ENCODE assay signal across 1 cellular context in the genomic region with DNA sequence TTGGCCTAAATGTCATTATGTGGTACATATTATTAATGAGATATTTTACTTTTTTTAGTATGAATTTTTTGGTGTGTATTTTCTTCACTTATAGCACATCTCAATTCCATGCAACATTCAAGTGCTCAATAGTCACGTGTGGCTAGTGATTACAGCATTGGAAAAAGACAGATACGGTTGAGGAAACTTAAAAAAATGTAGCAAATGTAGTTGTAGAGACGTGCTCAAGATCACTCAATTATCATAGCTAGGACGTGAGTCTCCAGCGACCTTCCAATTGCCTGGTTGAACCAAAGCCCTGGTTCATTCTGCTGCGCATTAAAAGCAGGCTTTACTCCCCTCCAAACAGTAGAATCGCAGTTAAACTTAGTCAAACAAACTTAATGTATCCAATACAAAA.
TF ChIP-seq lines count a peak whose summit lies in the region.

No MANE protein-coding gene starts in this region.

TF ChIP-seq in GM23338, 12 proteins besides CTCF, POLR2A, EP300 and RAD21:
- TF ChIP-seq ZNF331 (CRISPR knock-in tag; IDR thresholded peaks at IDR 0.05; ENCODE audit: low read depth): no peak
- TF ChIP-seq JUNB (IDR thresholded peaks at IDR 0.05; ENCODE audit: unreplicated experiment): no peak
- TF ChIP-seq, protein P1, sequence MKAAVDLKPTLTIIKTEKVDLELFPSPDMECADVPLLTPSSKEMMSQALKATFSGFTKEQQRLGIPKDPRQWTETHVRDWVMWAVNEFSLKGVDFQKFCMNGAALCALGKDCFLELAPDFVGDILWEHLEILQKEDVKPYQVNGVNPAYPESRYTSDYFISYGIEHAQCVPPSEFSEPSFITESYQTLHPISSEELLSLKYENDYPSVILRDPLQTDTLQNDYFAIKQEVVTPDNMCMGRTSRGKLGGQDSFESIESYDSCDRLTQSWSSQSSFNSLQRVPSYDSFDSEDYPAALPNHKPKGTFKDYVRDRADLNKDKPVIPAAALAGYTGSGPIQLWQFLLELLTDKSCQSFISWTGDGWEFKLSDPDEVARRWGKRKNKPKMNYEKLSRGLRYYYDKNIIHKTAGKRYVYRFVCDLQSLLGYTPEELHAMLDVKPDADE (IDR thresholded peaks at IDR 0.05): no peak
- TF ChIP-seq, protein P2, sequence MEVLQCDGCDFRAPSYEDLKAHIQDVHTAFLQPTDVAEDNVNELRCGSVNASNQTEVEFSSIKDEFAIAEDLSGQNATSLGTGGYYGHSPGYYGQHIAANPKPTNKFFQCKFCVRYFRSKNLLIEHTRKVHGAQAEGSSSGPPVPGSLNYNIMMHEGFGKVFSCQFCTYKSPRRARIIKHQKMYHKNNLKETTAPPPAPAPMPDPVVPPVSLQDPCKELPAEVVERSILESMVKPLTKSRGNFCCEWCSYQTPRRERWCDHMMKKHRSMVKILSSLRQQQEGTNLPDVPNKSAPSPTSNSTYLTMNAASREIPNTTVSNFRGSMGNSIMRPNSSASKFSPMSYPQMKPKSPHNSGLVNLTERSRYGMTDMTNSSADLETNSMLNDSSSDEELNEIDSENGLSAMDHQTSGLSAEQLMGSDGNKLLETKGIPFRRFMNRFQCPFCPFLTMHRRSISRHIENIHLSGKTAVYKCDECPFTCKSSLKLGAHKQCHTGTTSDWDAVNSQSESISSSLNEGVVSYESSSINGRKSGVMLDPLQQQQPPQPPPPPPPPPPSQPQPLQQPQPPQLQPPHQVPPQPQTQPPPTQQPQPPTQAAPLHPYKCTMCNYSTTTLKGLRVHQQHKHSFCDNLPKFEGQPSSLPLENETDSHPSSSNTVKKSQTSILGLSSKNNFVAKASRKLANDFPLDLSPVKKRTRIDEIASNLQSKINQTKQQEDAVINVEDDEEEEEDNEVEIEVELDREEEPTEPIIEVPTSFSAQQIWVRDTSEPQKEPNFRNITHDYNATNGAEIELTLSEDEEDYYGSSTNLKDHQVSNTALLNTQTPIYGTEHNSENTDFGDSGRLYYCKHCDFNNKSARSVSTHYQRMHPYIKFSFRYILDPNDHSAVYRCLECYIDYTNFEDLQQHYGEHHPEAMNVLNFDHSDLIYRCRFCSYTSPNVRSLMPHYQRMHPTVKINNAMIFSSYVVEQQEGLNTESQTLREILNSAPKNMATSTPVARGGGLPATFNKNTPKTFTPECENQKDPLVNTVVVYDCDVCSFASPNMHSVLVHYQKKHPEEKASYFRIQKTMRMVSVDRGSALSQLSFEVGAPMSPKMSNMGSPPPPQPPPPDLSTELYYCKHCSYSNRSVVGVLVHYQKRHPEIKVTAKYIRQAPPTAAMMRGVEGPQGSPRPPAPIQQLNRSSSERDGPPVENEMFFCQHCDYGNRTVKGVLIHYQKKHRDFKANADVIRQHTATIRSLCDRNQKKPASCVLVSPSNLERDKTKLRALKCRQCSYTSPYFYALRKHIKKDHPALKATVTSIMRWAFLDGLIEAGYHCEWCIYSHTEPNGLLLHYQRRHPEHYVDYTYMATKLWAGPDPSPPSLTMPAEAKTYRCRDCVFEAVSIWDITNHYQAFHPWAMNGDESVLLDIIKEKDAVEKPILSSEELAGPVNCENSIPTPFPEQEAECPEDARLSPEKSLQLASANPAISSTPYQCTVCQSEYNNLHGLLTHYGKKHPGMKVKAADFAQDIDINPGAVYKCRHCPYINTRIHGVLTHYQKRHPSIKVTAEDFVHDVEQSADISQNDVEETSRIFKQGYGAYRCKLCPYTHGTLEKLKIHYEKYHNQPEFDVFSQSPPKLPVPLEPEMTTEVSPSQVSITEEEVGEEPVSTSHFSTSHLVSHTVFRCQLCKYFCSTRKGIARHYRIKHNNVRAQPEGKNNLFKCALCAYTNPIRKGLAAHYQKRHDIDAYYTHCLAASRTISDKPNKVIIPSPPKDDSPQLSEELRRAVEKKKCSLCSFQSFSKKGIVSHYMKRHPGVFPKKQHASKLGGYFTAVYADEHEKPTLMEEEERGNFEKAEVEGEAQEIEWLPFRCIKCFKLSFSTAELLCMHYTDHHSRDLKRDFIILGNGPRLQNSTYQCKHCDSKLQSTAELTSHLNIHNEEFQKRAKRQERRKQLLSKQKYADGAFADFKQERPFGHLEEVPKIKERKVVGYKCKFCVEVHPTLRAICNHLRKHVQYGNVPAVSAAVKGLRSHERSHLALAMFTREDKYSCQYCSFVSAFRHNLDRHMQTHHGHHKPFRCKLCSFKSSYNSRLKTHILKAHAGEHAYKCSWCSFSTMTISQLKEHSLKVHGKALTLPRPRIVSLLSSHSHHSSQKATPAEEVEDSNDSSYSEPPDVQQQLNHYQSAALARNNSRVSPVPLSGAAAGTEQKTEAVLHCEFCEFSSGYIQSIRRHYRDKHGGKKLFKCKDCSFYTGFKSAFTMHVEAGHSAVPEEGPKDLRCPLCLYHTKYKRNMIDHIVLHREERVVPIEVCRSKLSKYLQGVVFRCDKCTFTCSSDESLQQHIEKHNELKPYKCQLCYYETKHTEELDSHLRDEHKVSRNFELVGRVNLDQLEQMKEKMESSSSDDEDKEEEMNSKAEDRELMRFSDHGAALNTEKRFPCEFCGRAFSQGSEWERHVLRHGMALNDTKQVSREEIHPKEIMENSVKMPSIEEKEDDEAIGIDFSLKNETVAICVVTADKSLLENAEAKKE (CRISPR knock-in tag; IDR thresholded peaks at IDR 0.05): no peak
- TF ChIP-seq POLR2AphosphoS5 (IDR thresholded peaks at IDR 0.05; ENCODE audit: low read depth): no peak
- no peak for TF ChIP-seq ZNF114 (CRISPR knock-in tag; IDR thresholded peaks at IDR 0.05)
- no peak for TF ChIP-seq EZH2 (IDR thresholded peaks at IDR 0.05; ENCODE audit: low read depth, unreplicated experiment)
- TF ChIP-seq STAT1 (IDR thresholded peaks at IDR 0.05; ENCODE audit: unreplicated experiment): no peak
- TF ChIP-seq, protein P3, sequence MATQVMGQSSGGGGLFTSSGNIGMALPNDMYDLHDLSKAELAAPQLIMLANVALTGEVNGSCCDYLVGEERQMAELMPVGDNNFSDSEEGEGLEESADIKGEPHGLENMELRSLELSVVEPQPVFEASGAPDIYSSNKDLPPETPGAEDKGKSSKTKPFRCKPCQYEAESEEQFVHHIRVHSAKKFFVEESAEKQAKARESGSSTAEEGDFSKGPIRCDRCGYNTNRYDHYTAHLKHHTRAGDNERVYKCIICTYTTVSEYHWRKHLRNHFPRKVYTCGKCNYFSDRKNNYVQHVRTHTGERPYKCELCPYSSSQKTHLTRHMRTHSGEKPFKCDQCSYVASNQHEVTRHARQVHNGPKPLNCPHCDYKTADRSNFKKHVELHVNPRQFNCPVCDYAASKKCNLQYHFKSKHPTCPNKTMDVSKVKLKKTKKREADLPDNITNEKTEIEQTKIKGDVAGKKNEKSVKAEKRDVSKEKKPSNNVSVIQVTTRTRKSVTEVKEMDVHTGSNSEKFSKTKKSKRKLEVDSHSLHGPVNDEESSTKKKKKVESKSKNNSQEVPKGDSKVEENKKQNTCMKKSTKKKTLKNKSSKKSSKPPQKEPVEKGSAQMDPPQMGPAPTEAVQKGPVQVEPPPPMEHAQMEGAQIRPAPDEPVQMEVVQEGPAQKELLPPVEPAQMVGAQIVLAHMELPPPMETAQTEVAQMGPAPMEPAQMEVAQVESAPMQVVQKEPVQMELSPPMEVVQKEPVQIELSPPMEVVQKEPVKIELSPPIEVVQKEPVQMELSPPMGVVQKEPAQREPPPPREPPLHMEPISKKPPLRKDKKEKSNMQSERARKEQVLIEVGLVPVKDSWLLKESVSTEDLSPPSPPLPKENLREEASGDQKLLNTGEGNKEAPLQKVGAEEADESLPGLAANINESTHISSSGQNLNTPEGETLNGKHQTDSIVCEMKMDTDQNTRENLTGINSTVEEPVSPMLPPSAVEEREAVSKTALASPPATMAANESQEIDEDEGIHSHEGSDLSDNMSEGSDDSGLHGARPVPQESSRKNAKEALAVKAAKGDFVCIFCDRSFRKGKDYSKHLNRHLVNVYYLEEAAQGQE (IDR thresholded peaks at IDR 0.05; ENCODE audit: unreplicated experiment): no peak
